In the genomic region with DNA sequence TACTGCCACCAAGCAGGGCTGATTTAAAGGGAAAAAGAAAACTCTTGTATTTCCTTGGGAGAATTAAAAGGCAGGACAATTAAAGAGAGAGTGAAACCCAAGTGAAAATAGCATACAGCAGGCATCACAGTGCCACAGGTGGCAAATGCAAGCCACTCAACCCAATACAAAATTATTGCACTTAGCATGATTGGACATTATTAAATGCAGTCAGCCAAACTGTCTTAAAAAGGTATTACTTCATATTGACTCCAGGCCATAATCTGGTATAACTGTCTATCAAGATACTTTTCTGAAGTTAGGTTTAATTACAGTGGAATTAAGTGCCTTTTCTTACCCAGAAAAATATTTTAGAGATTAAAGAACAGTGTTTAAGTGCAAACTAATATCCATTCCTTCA, we compare ENCODE assay signal across 22 cellular contexts. TPM values are rescaled to one million over a fixed set of nuclear protein-coding genes. Genes with fewer than 3 reads are reported as not detected.
"Had no signal": no experiment of that assay in that cellular context is flagged by ENCODE, and none has a peak within 500 bp of the region (broad histone marks: within the 10 kb centered on the region; RNA-seq: fewer than 3 reads in every experiment).

No MANE protein-coding gene starts in this region.

- H3K27ac ChIP-seq: SJSA1, SK-N-MC had no signal

- H3K27me3 ChIP-seq: SJSA1 had no signal

- H3K4me3 ChIP-seq: SJSA1, SK-N-MC had no signal

- DNase-seq: Karpas-422, KG1, MM.1S, NCI-H1092 treated with DMSO at 0.1 percent for 48 hours, NCI-H187, NCI-H2029, NCI-H2081 treated with DMSO at 0.1 percent for 48 hours, NCI-H2171, NCI-H226, NCI-H446, NCI-H510A, NCI-H524 treated with DMSO at 0.1 percent for 48 hours, NCI-H82, Right ventricle myocardium superior, RPMI8226, SIG-M5 had no signal

- FAIRE-seq: RCC 7860 had no signal

- H3K9me3 ChIP-seq: SJSA1 had no signal

- H3K4me1 ChIP-seq: SJSA1 had no signal

- H3K36me3 ChIP-seq: SJSA1 had no signal

RNA-seq across cellular contexts. Expression of gene SLC30A10, which starts 15.4 kb away (rescaled TPM):
- total RNA-seq: HT-29; M059J; SJSA1; T-helper 1 cell treated with Interleukin-12 subunit alpha and Interleukin-12 subunit beta and Interleukin-4 antibody, amounts not matched to agents 30 ng/mL and 1 ng/mL, for 36 hours had no signal
